ENCODE assay signal across 12 cellular contexts in genomic region chrX:41526925-41527324, GRCh38.
DNase-seq lines count a peak whose midpoint lies in the region; ATAC-seq and TF ChIP-seq lines count a peak whose summit lies in the region.
"Had no signal": no experiment of that assay in that cellular context is flagged by ENCODE, and none has a peak within 500 bp of the region (broad histone marks: within the 10 kb centered on the region; RNA-seq: fewer than 3 reads in every experiment).

No MANE protein-coding gene starts in this region.

- H3K27me3 Mint-ChIP-seq in activated T-cell treated with anti-CD3 and anti-CD28 coated beads, Interleukin-2, amount 50 U/mL, for 24 hours, result peaks cover 31% of the 10 kb centered on the region
- H3K27me3 Mint-ChIP-seq in activated naive CD8-positive, alpha-beta T cell treated with anti-CD3 and anti-CD28 coated beads, Interleukin-2, amount 50 U/mL, for 24 hours, result no peaks in the 10 kb centered on the region

- H2AFZ ChIP-seq in osteoblast (ENCODE audit: low read length), result no peak overlapping the region

- H3K9me3 ChIP-seq in osteoblast (ENCODE audit: low read depth, low read length), result no peaks in the 10 kb centered on the region
- H3K9me3 ChIP-seq: right lobe of liver had no signal

- peak overlapping the region; percentile 18 for H3K4me2 ChIP-seq in osteoblast (ENCODE audit: insufficient read depth, low read length)

- H3K79me2 ChIP-seq in osteoblast (ENCODE audit: insufficient read depth, low read length), result no peaks in the 10 kb centered on the region

- H3K4me1 ChIP-seq in osteoblast (ENCODE audit: insufficient read depth, low read length), result peaks cover 21% of the 10 kb centered on the region
- H3K4me1 ChIP-seq: right lobe of liver had no signal

- peak overlapping the region; percentile 43 for H3K27ac ChIP-seq in osteoblast (ENCODE audit: low read depth, low read length)
- H3K27ac ChIP-seq: right lobe of liver had no signal

- H3K36me3 Mint-ChIP-seq in activated T-cell treated with anti-CD3 and anti-CD28 coated beads, Interleukin-2, amount 50 U/mL, for 24 hours (ENCODE audit: low read depth), result peaks cover 33% of the 10 kb centered on the region
- H3K36me3 Mint-ChIP-seq in activated naive CD8-positive, alpha-beta T cell treated with anti-CD3 and anti-CD28 coated beads, Interleukin-2, amount 50 U/mL, for 24 hours (ENCODE audit: low read depth), result peaks cover 8% of the 10 kb centered on the region

- no peaks in the 10 kb centered on the region for H3K9me3 Mint-ChIP-seq in activated T-cell treated with anti-CD3 and anti-CD28 coated beads, Interleukin-2, amount 50 U/mL, for 24 hours
- no peaks in the 10 kb centered on the region for H3K9me3 Mint-ChIP-seq in activated naive CD8-positive, alpha-beta T cell treated with anti-CD3 and anti-CD28 coated beads, Interleukin-2, amount 50 U/mL, for 24 hours

- H3K27ac Mint-ChIP-seq in activated T-cell treated with anti-CD3 and anti-CD28 coated beads, Interleukin-2, amount 50 U/mL, for 24 hours, result peak overlapping the region; percentile 83
- H3K27ac Mint-ChIP-seq in activated naive CD8-positive, alpha-beta T cell treated with anti-CD3 and anti-CD28 coated beads, Interleukin-2, amount 50 U/mL, for 24 hours, result peak overlapping the region; percentile 72

- DNase-seq in activated T-cell treated with anti-CD3 and anti-CD28 coated beads, Interleukin-2, amount 50 U/mL, for 24 hours, result no peak
- DNase-seq in activated T-cell treated with anti-CD3 and anti-CD28 coated beads for 4 hours (no peak), osteoblast (ENCODE audit: insufficient read length, low spot score, missing footprints) (peak; percentile 66), NCI-H1092 (lab: John Stamatoyannopoulos, UW) (no peak)
- no peak for DNase-seq in activated naive CD8-positive, alpha-beta T cell treated with anti-CD3 and anti-CD28 coated beads, Interleukin-2, amount 50 U/mL, for 24 hours
- DNase-seq in stimulated activated naive CD4-positive, alpha-beta T cell treated with Interleukin-2 at 50 U/mL for 16 hours (lab: John Stamatoyannopoulos, UW), result no peak
- DNase-seq: H7, hypothalamus, NCI-H1105 treated with DMSO at 0.1 percent for 48 hours, right lobe of liver had no signal

- no peak overlapping the region for H3K4me3 Mint-ChIP-seq in activated T-cell treated with anti-CD3 and anti-CD28 coated beads, Interleukin-2, amount 50 U/mL, for 24 hours
- no peak overlapping the region for H3K4me3 Mint-ChIP-seq in activated naive CD8-positive, alpha-beta T cell treated with anti-CD3 and anti-CD28 coated beads, Interleukin-2, amount 50 U/mL, for 24 hours

- H4K20me1 ChIP-seq in osteoblast (ENCODE audit: insufficient read depth, low read length), result no peaks in the 10 kb centered on the region

- H3K4me1 Mint-ChIP-seq in activated T-cell treated with anti-CD3 and anti-CD28 coated beads, Interleukin-2, amount 50 U/mL, for 24 hours (ENCODE audit: low read depth), result peaks cover 13% of the 10 kb centered on the region
- peaks cover 17% of the 10 kb centered on the region for H3K4me1 Mint-ChIP-seq in activated naive CD8-positive, alpha-beta T cell treated with anti-CD3 and anti-CD28 coated beads, Interleukin-2, amount 50 U/mL, for 24 hours

- no peak for TF ChIP-seq CTCF in osteoblast (IDR thresholded peaks at IDR 0.05; ENCODE audit: extremely low read depth, low read depth, low read length)

- peak; percentile 68 for ATAC-seq in HG03196 (IDR thresholded peaks at IDR 0.05; ENCODE audit: unreplicated experiment)
- ATAC-seq in activated naive CD8-positive, alpha-beta T cell treated with anti-CD3 and anti-CD28 coated beads, Interleukin-2, amount 50 U/mL, for 24 hours, result peak; percentile 72
- no peak for ATAC-seq in HG03354 (IDR thresholded peaks at IDR 0.05; ENCODE audit: poor library complexity, severe bottlenecking, unreplicated experiment)
- ATAC-seq: right lobe of liver had no signal

- peaks cover 11% of the 10 kb centered on the region for H3K27me3 ChIP-seq in osteoblast (ENCODE audit: insufficient read depth, low read length)
- H3K27me3 ChIP-seq: right lobe of liver had no signal

- no peak overlapping the region for H3K4me3 ChIP-seq in osteoblast (ENCODE audit: insufficient read depth, low read length)
- H3K4me3 ChIP-seq: right lobe of liver had no signal

- peaks cover 4% of the 10 kb centered on the region for H3K36me3 ChIP-seq in osteoblast (ENCODE audit: insufficient read depth, low read length)
